35 cellular contexts compared by ENCODE assay signal in genomic region chr21:17458279-17458678, GRCh38.
"Had no signal": no experiment of that assay in that cellular context is flagged by ENCODE, and none has a peak within 500 bp of the region (broad histone marks: within the 10 kb centered on the region; RNA-seq: fewer than 3 reads in every experiment).

No MANE protein-coding gene starts in this region.

- DNase-seq: activated effector memory CD4-positive, alpha-beta T cell treated with anti-CD3 and anti-CD28 coated beads, Interleukin-2, amount 50 U/mL, for 16 hours; activated effector memory CD4-positive, alpha-beta T cell treated with Interleukin-2 at 50 U/mL for 16 hours; activated gamma-delta T cell; activated gamma-delta T cell treated with Interleukin-2 at 50 U/mL for 16 hours; activated naive CD4-positive, alpha-beta T cell; activated naive CD4-positive, alpha-beta T cell treated with anti-CD3 and anti-CD28 coated beads for 36 hours; activated naive CD4-positive, alpha-beta T cell treated with anti-CD3 and anti-CD28 coated beads, Interleukin-2, amount 10 ng/mL, durations not matched to agents 7 days and 5 days; activated naive CD4-positive, alpha-beta T cell treated with anti-CD3 and anti-CD28 coated beads, Interleukin-2, amount 50 U/mL, for 16 hours; activated naive CD4-positive, alpha-beta T cell treated with Interleukin-2 at 50 U/mL for 16 hours; activated naive CD8-positive, alpha-beta T cell treated with anti-CD3 and anti-CD28 coated beads for 36 hours; activated naive CD8-positive, alpha-beta T cell treated with anti-CD3 and anti-CD28 coated beads, Interleukin-2, amount 10 ng/mL, durations not matched to agents 7 days and 5 days; activated naive CD8-positive, alpha-beta T cell treated with anti-CD3 and anti-CD28 coated beads, Interleukin-2, amount 50 U/mL, for 24 hours; activated T-cell treated with anti-CD3 and anti-CD28 coated beads for 4 hours; activated T-cell treated with anti-CD3 and anti-CD28 coated beads, Interleukin-2, amount 50 U/mL, for 1 hour; activated T-cell treated with anti-CD3 and anti-CD28 coated beads, Interleukin-2, amount 50 U/mL, for 24 hours; activated T-cell treated with anti-CD3 and anti-CD28 coated beads, Interleukin-2, amount 50 U/mL, for 4 hours; activated T-cell treated with anti-CD3 and anti-CD28 coated beads, Interleukin-2, amount 50 U/mL, for 48 hours; activated T-cell treated with anti-CD3 and anti-CD28 coated beads, Interleukin-2, amount 50 U/mL, for 72 hours; adrenal gland; amniotic stem cell; amygdala; anterior cingulate cortex; aorta; body of pancreas; brain microvascular endothelial cell; caudate nucleus; central memory CD4-positive, alpha-beta T cell; cerebellar nuclear complex had no signal

- H3K36me3 ChIP-seq: adrenal gland, ascending aorta, brain microvascular endothelial cell, breast epithelium, cardiac muscle cell had no signal

- ATAC-seq: activated naive CD4-positive, alpha-beta T cell treated with anti-CD3 and anti-CD28 coated beads, Interleukin-2, amount 50 U/mL, for 72 hours; activated naive CD8-positive, alpha-beta T cell treated with anti-CD3 and anti-CD28 coated beads, Interleukin-2, amount 50 U/mL, for 24 hours; activated T-cell treated with anti-CD3 and anti-CD28 coated beads, Interleukin-2, amount 50 U/mL, for 4 hours; activated T-cell treated with anti-CD3 and anti-CD28 coated beads, Interleukin-2, amount 50 U/mL, for 72 hours; activated T-helper 17 cell treated with anti-CD3 and anti-CD28 coated beads, Interleukin-2, amount 50 U/mL, for 72 hours; body of pancreas had no signal

- H3K4me1 ChIP-seq: ascending aorta, breast epithelium had no signal

- FAIRE-seq: astrocyte, bronchial epithelial cell had no signal

- H3K4me3 ChIP-seq: adrenal gland, ascending aorta, body of pancreas, breast epithelium, cardiac muscle cell had no signal

- H3K27me3 ChIP-seq: adrenal gland, ascending aorta, body of pancreas, brain microvascular endothelial cell, breast epithelium, cardiac muscle cell had no signal

- H3K9me3 ChIP-seq: adrenal gland, ascending aorta, body of pancreas, breast epithelium had no signal

- H3K27ac ChIP-seq: adrenal gland, ascending aorta, body of pancreas, brain microvascular endothelial cell, breast epithelium, cardiac muscle cell had no signal
